ENCODE assay signal across 18 cellular contexts in the genomic region with DNA sequence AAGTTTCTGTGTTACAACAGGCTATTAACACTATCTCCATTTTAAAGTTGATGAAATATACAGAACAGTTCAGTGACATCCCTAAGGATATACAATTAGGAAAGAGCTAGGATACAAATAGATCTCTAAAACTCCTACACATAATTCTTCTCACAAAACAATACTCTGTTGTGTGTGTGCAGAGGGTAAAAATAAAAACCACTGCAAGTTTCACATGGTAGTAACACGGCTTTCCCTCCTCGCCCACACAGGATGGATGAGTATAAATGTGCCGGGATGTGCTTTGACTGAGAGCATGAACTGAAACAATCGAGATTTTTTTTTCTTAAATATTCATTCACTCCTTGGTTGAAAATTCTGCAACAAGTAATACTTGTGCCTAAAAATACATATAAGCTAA.
DNase-seq lines count a peak whose midpoint lies in the region; ATAC-seq and TF ChIP-seq lines count a peak whose summit lies in the region.
"Had no signal": no experiment of that assay in that cellular context is flagged by ENCODE, and none has a peak within 500 bp of the region (broad histone marks: within the 10 kb centered on the region; RNA-seq: fewer than 3 reads in every experiment).

No MANE protein-coding gene starts in this region.

- intact Hi-C loops in natural killer cell (cut with micrococcal nuclease): no loop called here

- H3K36me3 Mint-ChIP-seq in natural killer cell treated with Interleukin-12 subunit alpha and Interleukin-12 subunit beta and Interleukin-15 and Interleukin-18, amount 100 ng/mL, for 72 hours: peaks cover 2% of the 10 kb centered on the region
- H3K36me3 Mint-ChIP-seq in natural killer cell: no peaks in the 10 kb centered on the region

- H3K4me1 Mint-ChIP-seq in natural killer cell treated with Interleukin-12 subunit alpha and Interleukin-12 subunit beta and Interleukin-15 and Interleukin-18, amount 100 ng/mL, for 72 hours (ENCODE audit: low read depth in 2 of 2): peaks cover 15 to 29% of the 10 kb centered on the region in 2 donors
- peaks cover 12 to 19% of the 10 kb centered on the region in 2 donors for H3K4me1 Mint-ChIP-seq in natural killer cell
- H3K4me1 Mint-ChIP-seq: activated B cell treated with CpG ODN at 0.5 μM for 24 hours had no signal

- H3K9me3 Mint-ChIP-seq in natural killer cell treated with Interleukin-12 subunit alpha and Interleukin-12 subunit beta and Interleukin-15 and Interleukin-18, amount 100 ng/mL, for 72 hours: no peaks in the 10 kb centered on the region
- no peaks in the 10 kb centered on the region for H3K9me3 Mint-ChIP-seq in natural killer cell
- H3K9me3 Mint-ChIP-seq: activated B cell treated with CpG ODN at 0.5 μM for 24 hours; CD4-positive, CD25-positive, alpha-beta regulatory T cell; dendritic cell treated with granulocyte-macrophage colony-stimulating factor and Interleukin-4, amounts not matched to agents 40 ng/mL and 50 ng/mL, for 4 days; immature natural killer cell had no signal

- DNase-seq in natural killer cell treated with Interleukin-12 subunit alpha and Interleukin-12 subunit beta and Interleukin-15 and Interleukin-18, amount 100 ng/mL, for 72 hours (ENCODE audit: low spot score): no peak
- DNase-seq in natural killer cell (no peak), NCI-H2171 (lab: John Stamatoyannopoulos, UW) (no peak), H4 (ENCODE audit: low spot score) (no peak)
- DNase-seq: activated B cell treated with CpG ODN at 0.5 μM for 24 hours; CD4-positive, CD25-positive, alpha-beta regulatory T cell; GDM1; immature natural killer cell; IMR-90; NCI-H1105 treated with DMSO at 0.1 percent for 48 hours; NCI-H510A treated with DMSO at 0.1 percent for 48 hours; stimulated activated naive CD4-positive, alpha-beta T cell treated with Interleukin-2 at 50 U/mL for 16 hours; T-helper 9 cell had no signal

- no peaks in the 10 kb centered on the region for H3K27me3 Mint-ChIP-seq in natural killer cell treated with Interleukin-12 subunit alpha and Interleukin-12 subunit beta and Interleukin-15 and Interleukin-18, amount 100 ng/mL, for 72 hours
- no peaks in the 10 kb centered on the region for H3K27me3 Mint-ChIP-seq in natural killer cell (ENCODE audit: low read depth in 2 of 2)
- H3K27me3 Mint-ChIP-seq: activated B cell treated with CpG ODN at 0.5 μM for 24 hours; CD4-positive, CD25-positive, alpha-beta regulatory T cell; dendritic cell treated with granulocyte-macrophage colony-stimulating factor and Interleukin-4, amounts not matched to agents 40 ng/mL and 50 ng/mL, for 4 days had no signal

- H3K4me3 Mint-ChIP-seq in natural killer cell treated with Interleukin-12 subunit alpha and Interleukin-12 subunit beta and Interleukin-15 and Interleukin-18, amount 100 ng/mL, for 72 hours: peak overlapping the region; percentile 21
- no peak overlapping the region for H3K4me3 Mint-ChIP-seq in natural killer cell
- H3K4me3 Mint-ChIP-seq: activated B cell treated with CpG ODN at 0.5 μM for 24 hours; CD4-positive, CD25-positive, alpha-beta regulatory T cell; dendritic cell treated with granulocyte-macrophage colony-stimulating factor and Interleukin-4, amounts not matched to agents 40 ng/mL and 50 ng/mL, for 4 days; immature natural killer cell had no signal

- no peak overlapping the region for H3K27ac Mint-ChIP-seq in natural killer cell treated with Interleukin-12 subunit alpha and Interleukin-12 subunit beta and Interleukin-15 and Interleukin-18, amount 100 ng/mL, for 72 hours
- no peak overlapping the region for H3K27ac Mint-ChIP-seq in natural killer cell
- H3K27ac Mint-ChIP-seq: activated B cell treated with CpG ODN at 0.5 μM for 24 hours; CD4-positive, CD25-positive, alpha-beta regulatory T cell; dendritic cell treated with granulocyte-macrophage colony-stimulating factor and Interleukin-4, amounts not matched to agents 40 ng/mL and 50 ng/mL, for 4 days; immature natural killer cell had no signal

- no peak for TF ChIP-seq CTCF in natural killer cell (IDR thresholded peaks at IDR 0.05)

- ATAC-seq in natural killer cell treated with Interleukin-12 subunit alpha and Interleukin-12 subunit beta and Interleukin-15 and Interleukin-18, amount 100 ng/mL, for 72 hours: peak in 1 of 2 donors; percentile 79
- no peak for ATAC-seq in natural killer cell
- ATAC-seq in GM21529 (IDR thresholded peaks at IDR 0.05; ENCODE audit: unreplicated experiment): peak; percentile 75
- peak; percentile 91 for ATAC-seq in HG03442 (IDR thresholded peaks at IDR 0.05; ENCODE audit: unreplicated experiment)
- no peak for ATAC-seq in GM21737 (IDR thresholded peaks at IDR 0.05; ENCODE audit: unreplicated experiment)
- ATAC-seq in HG03342 (IDR thresholded peaks at IDR 0.05; ENCODE audit: unreplicated experiment): no peak

Comparison
In these comparisons a context has a peak if more than half of its experiments do, and no peak if none do; other contexts are left out.
1. ATAC-seq: peak in GM21529 (single experiment) and HG03442 (single experiment); none in natural killer cell (0 of 3), GM21737 (single experiment) and HG03342 (single experiment).